In the genomic region with DNA sequence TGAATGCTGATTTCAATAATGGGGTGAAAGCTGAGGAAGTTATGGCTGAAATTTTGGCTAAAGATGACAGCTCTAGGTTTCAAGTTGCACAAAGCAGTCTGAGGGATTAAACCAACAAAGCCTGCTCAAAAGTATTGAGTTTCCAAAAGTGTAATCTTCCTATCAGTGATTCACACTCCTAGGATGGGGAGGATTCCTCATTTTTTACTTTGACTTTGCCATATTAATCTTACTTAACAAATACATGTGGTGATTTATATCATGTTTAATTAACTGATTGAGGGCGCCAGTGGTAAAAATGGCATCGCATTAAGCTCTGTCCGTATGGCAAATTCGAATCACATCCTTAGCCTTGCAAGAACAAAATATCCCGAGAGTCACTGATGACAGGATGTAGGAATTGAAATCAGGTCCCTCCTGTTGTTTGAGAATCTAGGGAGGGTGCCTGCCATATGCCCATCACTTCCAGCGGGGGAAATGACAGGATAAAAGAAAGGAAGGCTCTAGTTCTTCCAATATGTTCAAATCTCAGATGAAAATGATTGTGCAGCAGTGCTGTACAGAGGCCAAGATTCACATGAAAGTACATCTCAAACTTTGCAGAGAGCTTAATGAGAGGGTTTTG, we compare ENCODE assay signal across 1 cellular context.
TF ChIP-seq lines count a peak whose summit lies in the region.

No MANE protein-coding gene starts in this region.

TF ChIP-seq in GM23338, 12 proteins besides CTCF, POLR2A, EP300 and RAD21 (continued from another document):
- TF ChIP-seq, protein P1, sequence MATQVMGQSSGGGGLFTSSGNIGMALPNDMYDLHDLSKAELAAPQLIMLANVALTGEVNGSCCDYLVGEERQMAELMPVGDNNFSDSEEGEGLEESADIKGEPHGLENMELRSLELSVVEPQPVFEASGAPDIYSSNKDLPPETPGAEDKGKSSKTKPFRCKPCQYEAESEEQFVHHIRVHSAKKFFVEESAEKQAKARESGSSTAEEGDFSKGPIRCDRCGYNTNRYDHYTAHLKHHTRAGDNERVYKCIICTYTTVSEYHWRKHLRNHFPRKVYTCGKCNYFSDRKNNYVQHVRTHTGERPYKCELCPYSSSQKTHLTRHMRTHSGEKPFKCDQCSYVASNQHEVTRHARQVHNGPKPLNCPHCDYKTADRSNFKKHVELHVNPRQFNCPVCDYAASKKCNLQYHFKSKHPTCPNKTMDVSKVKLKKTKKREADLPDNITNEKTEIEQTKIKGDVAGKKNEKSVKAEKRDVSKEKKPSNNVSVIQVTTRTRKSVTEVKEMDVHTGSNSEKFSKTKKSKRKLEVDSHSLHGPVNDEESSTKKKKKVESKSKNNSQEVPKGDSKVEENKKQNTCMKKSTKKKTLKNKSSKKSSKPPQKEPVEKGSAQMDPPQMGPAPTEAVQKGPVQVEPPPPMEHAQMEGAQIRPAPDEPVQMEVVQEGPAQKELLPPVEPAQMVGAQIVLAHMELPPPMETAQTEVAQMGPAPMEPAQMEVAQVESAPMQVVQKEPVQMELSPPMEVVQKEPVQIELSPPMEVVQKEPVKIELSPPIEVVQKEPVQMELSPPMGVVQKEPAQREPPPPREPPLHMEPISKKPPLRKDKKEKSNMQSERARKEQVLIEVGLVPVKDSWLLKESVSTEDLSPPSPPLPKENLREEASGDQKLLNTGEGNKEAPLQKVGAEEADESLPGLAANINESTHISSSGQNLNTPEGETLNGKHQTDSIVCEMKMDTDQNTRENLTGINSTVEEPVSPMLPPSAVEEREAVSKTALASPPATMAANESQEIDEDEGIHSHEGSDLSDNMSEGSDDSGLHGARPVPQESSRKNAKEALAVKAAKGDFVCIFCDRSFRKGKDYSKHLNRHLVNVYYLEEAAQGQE (IDR thresholded peaks at IDR 0.05; ENCODE audit: unreplicated experiment) = no peak
- TF ChIP-seq CREB1 (CRISPR knock-in tag; IDR thresholded peaks at IDR 0.05; ENCODE audit: low read depth) = no peak
- no peak for TF ChIP-seq STAT1 (IDR thresholded peaks at IDR 0.05; ENCODE audit: unreplicated experiment)
- TF ChIP-seq ZNF114 (CRISPR knock-in tag; IDR thresholded peaks at IDR 0.05) = no peak
- TF ChIP-seq NANOG (IDR thresholded peaks at IDR 0.05; ENCODE audit: borderline replicate concordance) = no peak
- no peak for TF ChIP-seq JUNB (IDR thresholded peaks at IDR 0.05; ENCODE audit: unreplicated experiment)
- TF ChIP-seq EZH2phosphoT487 (IDR thresholded peaks at IDR 0.05; ENCODE audit: unreplicated experiment) = no peak
- TF ChIP-seq, protein P2, sequence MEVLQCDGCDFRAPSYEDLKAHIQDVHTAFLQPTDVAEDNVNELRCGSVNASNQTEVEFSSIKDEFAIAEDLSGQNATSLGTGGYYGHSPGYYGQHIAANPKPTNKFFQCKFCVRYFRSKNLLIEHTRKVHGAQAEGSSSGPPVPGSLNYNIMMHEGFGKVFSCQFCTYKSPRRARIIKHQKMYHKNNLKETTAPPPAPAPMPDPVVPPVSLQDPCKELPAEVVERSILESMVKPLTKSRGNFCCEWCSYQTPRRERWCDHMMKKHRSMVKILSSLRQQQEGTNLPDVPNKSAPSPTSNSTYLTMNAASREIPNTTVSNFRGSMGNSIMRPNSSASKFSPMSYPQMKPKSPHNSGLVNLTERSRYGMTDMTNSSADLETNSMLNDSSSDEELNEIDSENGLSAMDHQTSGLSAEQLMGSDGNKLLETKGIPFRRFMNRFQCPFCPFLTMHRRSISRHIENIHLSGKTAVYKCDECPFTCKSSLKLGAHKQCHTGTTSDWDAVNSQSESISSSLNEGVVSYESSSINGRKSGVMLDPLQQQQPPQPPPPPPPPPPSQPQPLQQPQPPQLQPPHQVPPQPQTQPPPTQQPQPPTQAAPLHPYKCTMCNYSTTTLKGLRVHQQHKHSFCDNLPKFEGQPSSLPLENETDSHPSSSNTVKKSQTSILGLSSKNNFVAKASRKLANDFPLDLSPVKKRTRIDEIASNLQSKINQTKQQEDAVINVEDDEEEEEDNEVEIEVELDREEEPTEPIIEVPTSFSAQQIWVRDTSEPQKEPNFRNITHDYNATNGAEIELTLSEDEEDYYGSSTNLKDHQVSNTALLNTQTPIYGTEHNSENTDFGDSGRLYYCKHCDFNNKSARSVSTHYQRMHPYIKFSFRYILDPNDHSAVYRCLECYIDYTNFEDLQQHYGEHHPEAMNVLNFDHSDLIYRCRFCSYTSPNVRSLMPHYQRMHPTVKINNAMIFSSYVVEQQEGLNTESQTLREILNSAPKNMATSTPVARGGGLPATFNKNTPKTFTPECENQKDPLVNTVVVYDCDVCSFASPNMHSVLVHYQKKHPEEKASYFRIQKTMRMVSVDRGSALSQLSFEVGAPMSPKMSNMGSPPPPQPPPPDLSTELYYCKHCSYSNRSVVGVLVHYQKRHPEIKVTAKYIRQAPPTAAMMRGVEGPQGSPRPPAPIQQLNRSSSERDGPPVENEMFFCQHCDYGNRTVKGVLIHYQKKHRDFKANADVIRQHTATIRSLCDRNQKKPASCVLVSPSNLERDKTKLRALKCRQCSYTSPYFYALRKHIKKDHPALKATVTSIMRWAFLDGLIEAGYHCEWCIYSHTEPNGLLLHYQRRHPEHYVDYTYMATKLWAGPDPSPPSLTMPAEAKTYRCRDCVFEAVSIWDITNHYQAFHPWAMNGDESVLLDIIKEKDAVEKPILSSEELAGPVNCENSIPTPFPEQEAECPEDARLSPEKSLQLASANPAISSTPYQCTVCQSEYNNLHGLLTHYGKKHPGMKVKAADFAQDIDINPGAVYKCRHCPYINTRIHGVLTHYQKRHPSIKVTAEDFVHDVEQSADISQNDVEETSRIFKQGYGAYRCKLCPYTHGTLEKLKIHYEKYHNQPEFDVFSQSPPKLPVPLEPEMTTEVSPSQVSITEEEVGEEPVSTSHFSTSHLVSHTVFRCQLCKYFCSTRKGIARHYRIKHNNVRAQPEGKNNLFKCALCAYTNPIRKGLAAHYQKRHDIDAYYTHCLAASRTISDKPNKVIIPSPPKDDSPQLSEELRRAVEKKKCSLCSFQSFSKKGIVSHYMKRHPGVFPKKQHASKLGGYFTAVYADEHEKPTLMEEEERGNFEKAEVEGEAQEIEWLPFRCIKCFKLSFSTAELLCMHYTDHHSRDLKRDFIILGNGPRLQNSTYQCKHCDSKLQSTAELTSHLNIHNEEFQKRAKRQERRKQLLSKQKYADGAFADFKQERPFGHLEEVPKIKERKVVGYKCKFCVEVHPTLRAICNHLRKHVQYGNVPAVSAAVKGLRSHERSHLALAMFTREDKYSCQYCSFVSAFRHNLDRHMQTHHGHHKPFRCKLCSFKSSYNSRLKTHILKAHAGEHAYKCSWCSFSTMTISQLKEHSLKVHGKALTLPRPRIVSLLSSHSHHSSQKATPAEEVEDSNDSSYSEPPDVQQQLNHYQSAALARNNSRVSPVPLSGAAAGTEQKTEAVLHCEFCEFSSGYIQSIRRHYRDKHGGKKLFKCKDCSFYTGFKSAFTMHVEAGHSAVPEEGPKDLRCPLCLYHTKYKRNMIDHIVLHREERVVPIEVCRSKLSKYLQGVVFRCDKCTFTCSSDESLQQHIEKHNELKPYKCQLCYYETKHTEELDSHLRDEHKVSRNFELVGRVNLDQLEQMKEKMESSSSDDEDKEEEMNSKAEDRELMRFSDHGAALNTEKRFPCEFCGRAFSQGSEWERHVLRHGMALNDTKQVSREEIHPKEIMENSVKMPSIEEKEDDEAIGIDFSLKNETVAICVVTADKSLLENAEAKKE (CRISPR knock-in tag; IDR thresholded peaks at IDR 0.05) = no peak
